Comparison of ENCODE assay signal across 8 cellular contexts in genomic region chr1:32221980-32222751, GRCh38. TPM values are rescaled to one million over a fixed set of nuclear protein-coding genes. Genes with fewer than 3 reads are reported as not detected.
DNase-seq lines count a peak whose midpoint lies in the region; ATAC-seq and TF ChIP-seq lines count a peak whose summit lies in the region.

Gene EIF3I, plus strand, starts transcription at chr1:32222407. Its CDS starts 35 bp downstream, at chr1:32222442.
Gene TMEM234, minus strand, starts transcription at chr1:32222353. Its CDS starts 31 bp downstream, at chr1:32222322.

- H3K9me3 ChIP-seq in adrenal gland (replicated peaks in 1 of 3) (no peaks in the 10 kb centered on the region), heart left ventricle (no peaks in the 10 kb centered on the region), transverse colon (no peaks in the 10 kb centered on the region)

- in situ Hi-C loops in transverse colon (cut with MboI; ENCODE audit: low pct_ligation_motif_present in 1 of 4, low pct_unique_long_range_greater_than_20kb in 1 of 4, low sequenced_read_pairs in 3 of 4), result loop anchor here in 1 of 4 donors (25.0 kb wide), 1 partner anchor 165 kb away; the partner anchor contains the start of gene BSDC1

- TF ChIP-seq CTCF in GM12864 (IDR thresholded peaks at IDR 0.05; ENCODE audit: low read depth, low read length, missing control alignments) (no peak), adrenal gland (IDR thresholded peaks at IDR 0.05) (no peak), heart left ventricle (IDR thresholded peaks at IDR 0.05) (no peak), transverse colon (IDR thresholded peaks at IDR 0.05) (no peak)

- no peak for TF ChIP-seq EP300 in transverse colon (IDR thresholded peaks at IDR 0.05; ENCODE audit: low read depth)

- H3K27me3 ChIP-seq in adrenal gland, result no peaks in the 10 kb centered on the region
- no peaks in the 10 kb centered on the region for H3K27me3 ChIP-seq in heart left ventricle
- H3K27me3 ChIP-seq in transverse colon, result no peaks in the 10 kb centered on the region

- intact Hi-C loops in adrenal gland (cut with DNase I) (no loop called here), heart left ventricle (cut with DNase I) (loop anchor here in 5 of 10 donors (5.0 to 10.0 kb wide), 4 partner anchors 70 to 173 kb away; partner anchors contain the start of genes BSDC1 (in 2 of the 5), HDAC1 (in 1 of the 5) and MARCKSL1 (in 1 of the 5)), transverse colon (cut with DNase I; ENCODE audit: low total_unique reads) (no loop called here)

- H3K4me1 ChIP-seq in adrenal gland (replicated peaks in 1 of 2) (peaks cover 21 to 25% of the 10 kb centered on the region in 2 donors), heart left ventricle (peaks cover 13 to 29% (median 25%) of the 10 kb centered on the region in 12 donors), transverse colon (peaks cover 20 to 29% (median 24%) of the 10 kb centered on the region in 4 donors)

- H3K36me3 ChIP-seq in adrenal gland (replicated peaks in 1 of 2), result peaks cover 0 to 49% of the 10 kb centered on the region in 2 donors
- H3K36me3 ChIP-seq in heart left ventricle, result peaks cover 0 to 71% (median 46%) of the 10 kb centered on the region in 9 donors
- H3K36me3 ChIP-seq in transverse colon, result peaks cover 0 to 12% (median 3%) of the 10 kb centered on the region in 4 donors

- TF ChIP-seq POLR2A in adrenal gland (IDR thresholded peaks at IDR 0.05), result peak; percentile 42 to 74
- peak; percentile 58 to 77 for TF ChIP-seq POLR2A in heart left ventricle (IDR thresholded peaks at IDR 0.05)
- TF ChIP-seq POLR2A in transverse colon (IDR thresholded peaks at IDR 0.05), result peak; percentile 71

- ATAC-seq in HG02759 (IDR thresholded peaks at IDR 0.05; ENCODE audit: unreplicated experiment) (peak; percentile 91), heart left ventricle (peak; percentile 94 to 97 (median 96))

- H3K4me3 ChIP-seq in GM12864 (ENCODE audit: low read depth, low read length) (peak within 1 kb of the TSS; percentile 56), adrenal gland (peak within 1 kb of the TSS; percentile 72 to 91 (median 86)), heart left ventricle (peak within 1 kb of the TSS; percentile 64 to 95 (median 80)), transverse colon (peak within 1 kb of the TSS; percentile 79 to 98 (median 90))

- 0 to 2% (median 0%) methylated on average over 33 to 46 of the region's 46 CpGs for WGBS in adrenal gland, 4 donors
- WGBS in heart left ventricle, 4 donors, result 0 to 1% (median 1%) methylated on average over 31 to 46 of the region's 46 CpGs
- whole genome bisulfite sequencing in transverse colon (ENCODE audit: low coverage in 1 of 2), 2 donors, result 0% methylated on average over 45 of the region's 46 CpGs; no CpG with 5 or more reads in 1 of the 2 donors

- DNase-seq in GM12864 (ENCODE audit: low read depth) (peak; percentile 70), NCI-H1436 treated with DMSO at 0.1 percent for 48 hours (lab: John Stamatoyannopoulos, UW) (peak; percentile 57), T-helper 1 cell (peak; percentile 80 to 91 (median 86)), adrenal gland (peak; percentile 92 to 97 (median 94)), heart left ventricle (peak; percentile 94), pons (ENCODE audit: low spot score) (peak; percentile 94), transverse colon (peak; percentile 95)

- H3K27ac ChIP-seq in adrenal gland (peak within 1 kb of the TSS; percentile 82 to 96 (median 90)), heart left ventricle (peak within 1 kb of the TSS; percentile 39 to 97 (median 86)), transverse colon (peak within 1 kb of the TSS; percentile 87 to 93 (median 91))

RNA-seq across cellular contexts. Expression of gene EIF3I, which starts in this region (rescaled TPM):
- total RNA-seq in adrenal gland (100 to 1,000 TPM; 187 to 672 (median 200) TPM), heart left ventricle (100 to 1,000 TPM in 7 of 9 donors, 10 to 100 TPM in 2; 94.8 to 191 (median 119) TPM), transverse colon (100 to 1,000 TPM in 3 of 4 donors, 10 to 100 TPM in 1; 43.8 to 122 (median 114) TPM)
- polyA plus RNA-seq in adrenal gland (100 to 1,000 TPM; 196 to 312 (median 294) TPM), heart left ventricle (100 to 1,000 TPM; 140 to 388 TPM)

RNA-seq across cellular contexts. Expression of gene TMEM234, which starts in this region (rescaled TPM):
- total RNA-seq in adrenal gland (10 to 100 TPM in 6 of 8 donors, 1 to 10 TPM in 2; 2.1 to 27.1 (median 16.3) TPM), heart left ventricle (10 to 100 TPM in 6 of 9 donors, 1 to 10 TPM in 3; 8.8 to 19.8 (median 10.8) TPM), transverse colon (100 to 1,000 TPM in 1 of 4 donors, 10 to 100 TPM in 3; 16.5 to 166 (median 22.7) TPM)
- polyA plus RNA-seq in adrenal gland (10 to 100 TPM; 10.2 to 57.7 (median 34.6) TPM), heart left ventricle (10 to 100 TPM in 1 of 2 donors, 1 to 10 TPM in 1; 7.7 to 19.4 TPM)

Comparison
In these comparisons a context has a peak if more than half of its experiments do, and no peak if none do; other contexts are left out.
1. Peak in every context shown above with its lines: DNase-seq, ATAC-seq, H3K4me3 ChIP-seq and H3K27ac ChIP-seq.